10 cellular contexts compared by ENCODE assay signal in genomic region chr10:37495415-37495814, GRCh38.
DNase-seq lines count a peak whose midpoint lies in the region; ATAC-seq and TF ChIP-seq lines count a peak whose summit lies in the region.
"Had no signal": no experiment of that assay in that cellular context is flagged by ENCODE, and none has a peak within 500 bp of the region (broad histone marks: within the 10 kb centered on the region; RNA-seq: fewer than 3 reads in every experiment).

No MANE protein-coding gene starts in this region.

- H3K9me3 Mint-ChIP-seq in mesothelial cell of epicardium: peaks cover 60% of the 10 kb centered on the region
- H3K9me3 Mint-ChIP-seq in naive thymus-derived CD8-positive, alpha-beta T cell: peaks cover 0 to 18% (median 2%) of the 10 kb centered on the region in 9 donors
- peaks cover 11% of the 10 kb centered on the region for H3K9me3 Mint-ChIP-seq in CD8-positive, alpha-beta T cell

- TF ChIP-seq CTCF in mesothelial cell of epicardium (IDR thresholded peaks at IDR 0.05; ENCODE audit: unreplicated experiment): peak; percentile 31
- no peak for TF ChIP-seq CTCF in CD8-positive, alpha-beta T cell (IDR thresholded peaks at IDR 0.05)
- peak in 1 of 5 experiments; percentile 30 for TF ChIP-seq CTCF in gastrocnemius medialis (IDR thresholded peaks at IDR 0.05 in 4 of 5, conservative IDR thresholded peaks at IDR 0.05 in 1 of 5)

- no peak overlapping the region for H3K27ac Mint-ChIP-seq in mesothelial cell of epicardium
- H3K27ac Mint-ChIP-seq in naive thymus-derived CD8-positive, alpha-beta T cell: no peak overlapping the region
- no peak overlapping the region for H3K27ac Mint-ChIP-seq in CD8-positive, alpha-beta T cell

- no peaks in the 10 kb centered on the region for H3K27me3 Mint-ChIP-seq in mesothelial cell of epicardium (ENCODE audit: low read depth)
- no peaks in the 10 kb centered on the region for H3K27me3 Mint-ChIP-seq in naive thymus-derived CD8-positive, alpha-beta T cell
- H3K27me3 Mint-ChIP-seq in CD8-positive, alpha-beta T cell (ENCODE audit: low read depth): no peaks in the 10 kb centered on the region

- no peak overlapping the region for H3K9ac ChIP-seq in adipocyte (ENCODE audit: low read length)

- no peak overlapping the region for H3K27ac ChIP-seq in CD8-positive, alpha-beta T cell (ENCODE audit: low read depth, low read length)
- H3K27ac ChIP-seq in gastrocnemius medialis: no peak overlapping the region

- CTCF ChIA-PET in CD8-positive, alpha-beta T cell (lab: Charles Lee): interaction anchor here (1.8 kb wide), 1 partner anchor 15 kb away, joined by 4 read pairs; no protein-coding TSS in a partner anchor

- no peaks in the 10 kb centered on the region for H3K4me1 Mint-ChIP-seq in mesothelial cell of epicardium
- H3K4me1 Mint-ChIP-seq in naive thymus-derived CD8-positive, alpha-beta T cell: no peaks in the 10 kb centered on the region
- no peaks in the 10 kb centered on the region for H3K4me1 Mint-ChIP-seq in CD8-positive, alpha-beta T cell (ENCODE audit: low read depth)

- ATAC-seq in naive thymus-derived CD8-positive, alpha-beta T cell: no peak
- ATAC-seq in CD8-positive, alpha-beta T cell: no peak
- ATAC-seq in gastrocnemius medialis: no peak

- H3K4me3 ChIP-seq in adipocyte (ENCODE audit: low read length) (no peak overlapping the region), gastrocnemius medialis (no peak overlapping the region)
- no peak overlapping the region for H3K4me3 ChIP-seq in CD8-positive, alpha-beta T cell (ENCODE audit: low read depth, low read length)

- DNase-seq in ELF-1 (ENCODE audit: low read depth, low spot score) (peak; percentile 57), LHCN-M2 (ENCODE audit: low read depth) (peak; percentile 10), adipocyte (ENCODE audit: low read depth) (peak; percentile 2), mesothelial cell of epicardium (ENCODE audit: low spot score in 2 of 2, unreplicated experiment in 2 of 2) (no peak), gastrocnemius medialis (no peak)
- no peak for DNase-seq in naive thymus-derived CD8-positive, alpha-beta T cell
- DNase-seq in CD8-positive, alpha-beta T cell: no peak
- no peak for DNase-seq in stimulated activated CD4-positive, alpha-beta T cell treated with anti-CD3 and anti-CD28 coated beads, Interleukin-4, amount 100 ng/mL, for 1 hour
- DNase-seq: activated T-cell treated with anti-CD3 and anti-CD28 coated beads, Interleukin-2, amount 50 U/mL, for 48 hours; NCI-H1436 had no signal

- no peak overlapping the region for H3K4me3 Mint-ChIP-seq in mesothelial cell of epicardium
- H3K4me3 Mint-ChIP-seq in naive thymus-derived CD8-positive, alpha-beta T cell: no peak overlapping the region
- H3K4me3 Mint-ChIP-seq in CD8-positive, alpha-beta T cell: no peak overlapping the region

- no peaks in the 10 kb centered on the region for H3K4me1 ChIP-seq in adipocyte (ENCODE audit: control insufficient read depth, insufficient read depth, low read length)
- no peaks in the 10 kb centered on the region for H3K4me1 ChIP-seq in CD8-positive, alpha-beta T cell (ENCODE audit: insufficient read depth, low read length)
- no peaks in the 10 kb centered on the region for H3K4me1 ChIP-seq in gastrocnemius medialis

- H3K9me3 ChIP-seq in adipocyte (ENCODE audit: control insufficient read depth, low read length) (no peaks in the 10 kb centered on the region), gastrocnemius medialis (no peaks in the 10 kb centered on the region)
- H3K9me3 ChIP-seq in CD8-positive, alpha-beta T cell (ENCODE audit: low read length): no peaks in the 10 kb centered on the region

- no peak for TF ChIP-seq POLR2A in gastrocnemius medialis (IDR thresholded peaks at IDR 0.05)

- intact Hi-C loops in CD8-positive, alpha-beta T cell (cut with DNase I, micrococcal nuclease): no loop called here
- intact Hi-C loops in gastrocnemius medialis (cut with DNase I; ENCODE audit: low total_unique reads): no loop called here

- POLR2A ChIA-PET in naive thymus-derived CD8-positive, alpha-beta T cell (lab: Charles Lee): no interaction called here
- POLR2A ChIA-PET in CD8-positive, alpha-beta T cell (lab: Charles Lee): no interaction called here

- peaks cover 2% of the 10 kb centered on the region for H3K36me3 Mint-ChIP-seq in mesothelial cell of epicardium
- H3K36me3 Mint-ChIP-seq in naive thymus-derived CD8-positive, alpha-beta T cell: no peaks in the 10 kb centered on the region
- H3K36me3 Mint-ChIP-seq in CD8-positive, alpha-beta T cell: no peaks in the 10 kb centered on the region

- H3K27me3 ChIP-seq in adipocyte (replicated peaks; ENCODE audit: control insufficient read depth, insufficient read depth, low read length) (peaks cover 3% of the 10 kb centered on the region), gastrocnemius medialis (no peaks in the 10 kb centered on the region)
- no peaks in the 10 kb centered on the region for H3K27me3 ChIP-seq in CD8-positive, alpha-beta T cell (ENCODE audit: insufficient read depth, low read length)

- H3K36me3 ChIP-seq in adipocyte (ENCODE audit: control insufficient read depth, insufficient read depth, low read length, severe bottlenecking) (no peaks in the 10 kb centered on the region), gastrocnemius medialis (no peaks in the 10 kb centered on the region)
- H3K36me3 ChIP-seq in CD8-positive, alpha-beta T cell (ENCODE audit: insufficient read depth, low read length): no peaks in the 10 kb centered on the region

- in situ Hi-C loops in gastrocnemius medialis (cut with MboI; ENCODE audit: low sequenced_read_pairs in 4 of 4): no loop called here

Comparison
In these comparisons a context has a peak if more than half of its experiments do, and no peak if none do; other contexts are left out.
1. DNase-seq: peak in ELF-1 (single experiment), LHCN-M2 (single experiment) and adipocyte (single experiment); none in mesothelial cell of epicardium (0 of 2), naive thymus-derived CD8-positive, alpha-beta T cell (0 of 10), CD8-positive, alpha-beta T cell (0 of 7), stimulated activated CD4-positive, alpha-beta T cell treated with anti-CD3 and anti-CD28 coated beads, Interleukin-4, amount 100 ng/mL, for 1 hour (single experiment) and gastrocnemius medialis (0 of 2).